In the genomic region with DNA sequence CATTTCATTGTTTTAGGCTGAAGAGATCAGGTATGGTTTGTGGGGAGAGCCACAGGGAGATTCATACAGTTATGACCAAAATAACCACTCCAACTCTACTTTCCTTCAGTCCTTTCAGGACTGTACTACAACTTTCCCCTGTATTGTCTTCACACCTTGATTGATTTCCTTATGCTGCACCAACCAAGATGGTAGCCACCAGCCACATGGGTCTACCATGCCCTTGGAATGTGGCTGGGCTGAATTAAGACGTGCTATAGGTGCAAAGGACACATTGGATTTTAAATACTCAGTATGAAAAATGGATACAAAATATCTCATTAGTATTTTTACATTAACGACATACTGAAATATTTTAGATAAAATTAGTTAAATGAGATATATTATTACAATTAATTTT, we compare ENCODE assay signal across 22 cellular contexts. TPM values are rescaled to one million over a fixed set of nuclear protein-coding genes. Genes with fewer than 3 reads are reported as not detected.
DNase-seq lines count a peak whose midpoint lies in the region; ATAC-seq and TF ChIP-seq lines count a peak whose summit lies in the region.
"Had no signal": no experiment of that assay in that cellular context is flagged by ENCODE, and none has a peak within 500 bp of the region (broad histone marks: within the 10 kb centered on the region; RNA-seq: fewer than 3 reads in every experiment).

No MANE protein-coding gene starts in this region.

- no peak for TF ChIP-seq CTCF in lower leg skin (IDR thresholded peaks at IDR 0.05)

- POLR2A ChIA-PET in CD8-positive, alpha-beta memory T cell (lab: Charles Lee) = no interaction called here
- POLR2A ChIA-PET in T-cell (lab: Charles Lee) = interaction anchor here in 1 of 2 donors (1.0 kb wide), 1 partner anchor 172 kb away, joined by 10 read pairs; no protein-coding TSS in a partner anchor

- H3K4me1 ChIP-seq in CD4-positive, CD25-positive, alpha-beta regulatory T cell (ENCODE audit: control insufficient read depth, insufficient read depth, low read length, poor library complexity, severe bottlenecking) = peaks cover 33% of the 10 kb centered on the region
- peaks cover 54% of the 10 kb centered on the region for H3K4me1 ChIP-seq in CD8-positive, alpha-beta memory T cell (ENCODE audit: insufficient read depth, low read length)

- H3K4me1 Mint-ChIP-seq in CD4-positive, CD25-positive, alpha-beta regulatory T cell = peaks cover 53 to 94% (median 75%) of the 10 kb centered on the region in 4 donors
- H3K4me1 Mint-ChIP-seq in CD8-positive, alpha-beta memory T cell = peaks cover 83 to 96% (median 95%) of the 10 kb centered on the region in 3 donors
- H3K4me1 Mint-ChIP-seq in T-cell = peaks cover 90 to 95% (median 91%) of the 10 kb centered on the region in 3 donors

- H3K27ac ChIP-seq in CD4-positive, CD25-positive, alpha-beta regulatory T cell (ENCODE audit: insufficient read depth, low read length, poor library complexity, severe bottlenecking) = no peak overlapping the region
- H3K27ac ChIP-seq in CD8-positive, alpha-beta memory T cell (ENCODE audit: low read depth, low read length) = no peak overlapping the region
- H3K27ac ChIP-seq: BLaER1 treated with 17β-estradiol and CSF1 and Interleukin-3, amounts not matched to agents 10 nM and 100 nM; HL-60; PC-9; RWPE1 had no signal

- peaks cover 18% of the 10 kb centered on the region for H3K36me3 Mint-ChIP-seq in CD4-positive, CD25-positive, alpha-beta regulatory T cell
- peaks cover 0 to 25% (median 6%) of the 10 kb centered on the region in 3 donors for H3K36me3 Mint-ChIP-seq in CD8-positive, alpha-beta memory T cell
- H3K36me3 Mint-ChIP-seq in T-cell = peaks cover 17% of the 10 kb centered on the region

- CTCF ChIA-PET in CD8-positive, alpha-beta memory T cell (lab: Charles Lee) = no interaction called here
- CTCF ChIA-PET in T-cell (lab: Charles Lee) = no interaction called here

- no peak for ATAC-seq in CD4-positive, CD25-positive, alpha-beta regulatory T cell (ENCODE audit: low read depth in 2 of 2)
- ATAC-seq in T-cell (replicated peaks in 1 of 4) (no peak), left colon (peak; percentile 7), GM19324 (IDR thresholded peaks at IDR 0.05; ENCODE audit: low FRiP score, unreplicated experiment) (no peak)
- ATAC-seq: SK-N-SH treated with all-trans-retinoic acid at 6 μM for 48 hours had no signal

- TF ChIP-seq POLR2A in lower leg skin (IDR thresholded peaks at IDR 0.05) = no peak

- 97 to 98% methylated on average over 2 of the region's 2 CpGs for WGBS in lower leg skin, 2 donors

- no peak overlapping the region for H3K4me3 ChIP-seq in CD4-positive, CD25-positive, alpha-beta regulatory T cell (ENCODE audit: low read depth, low read length)
- H3K4me3 ChIP-seq in CD8-positive, alpha-beta memory T cell (ENCODE audit: low read length) = no peak overlapping the region
- no peak overlapping the region for H3K4me3 ChIP-seq in lower leg skin (ENCODE audit: low read depth, poor library complexity, severe bottlenecking)
- H3K4me3 ChIP-seq: BLaER1 treated with 17β-estradiol and CSF1 and Interleukin-3, amounts not matched to agents 10 nM and 100 nM; HAP-1; PC-9 had no signal

- no peaks in the 10 kb centered on the region for H3K9me3 ChIP-seq in CD4-positive, CD25-positive, alpha-beta regulatory T cell (ENCODE audit: control insufficient read depth in 2 of 2, low read length in 2 of 2)
- no peaks in the 10 kb centered on the region for H3K9me3 ChIP-seq in CD8-positive, alpha-beta memory T cell (ENCODE audit: low read length)
- H3K9me3 ChIP-seq: BLaER1 treated with 17β-estradiol and CSF1 and Interleukin-3, amounts not matched to agents 10 nM and 100 nM; HAP-1 had no signal

- H3K27me3 Mint-ChIP-seq in CD4-positive, CD25-positive, alpha-beta regulatory T cell = no peaks in the 10 kb centered on the region
- H3K27me3 Mint-ChIP-seq in CD8-positive, alpha-beta memory T cell = no peaks in the 10 kb centered on the region
- no peaks in the 10 kb centered on the region for H3K27me3 Mint-ChIP-seq in T-cell

- intact Hi-C loops in left colon (cut with DNase I, micrococcal nuclease) = no loop called here
- intact Hi-C loops in lower leg skin (cut with DNase I; ENCODE audit: low total_unique reads) = no loop called here
- intact Hi-C loops in head of caudate nucleus (cut with DNase I) = no loop called here

- H3K36me3 ChIP-seq in CD4-positive, CD25-positive, alpha-beta regulatory T cell (ENCODE audit: control insufficient read depth, insufficient read depth, low read length) = no peaks in the 10 kb centered on the region
- H3K36me3 ChIP-seq in CD8-positive, alpha-beta memory T cell (ENCODE audit: insufficient read depth, low read length) = no peaks in the 10 kb centered on the region
- H3K36me3 ChIP-seq: HAP-1 had no signal

- H3K27me3 ChIP-seq in CD4-positive, CD25-positive, alpha-beta regulatory T cell (ENCODE audit: control insufficient read depth, insufficient read depth, low read length) = no peaks in the 10 kb centered on the region
- H3K27me3 ChIP-seq in CD8-positive, alpha-beta memory T cell (ENCODE audit: insufficient read depth, low read length, poor library complexity, severe bottlenecking) = no peaks in the 10 kb centered on the region
- H3K27me3 ChIP-seq: BLaER1 treated with 17β-estradiol and CSF1 and Interleukin-3, amounts not matched to agents 10 nM and 100 nM had no signal

- no peaks in the 10 kb centered on the region for H3K9me3 Mint-ChIP-seq in CD4-positive, CD25-positive, alpha-beta regulatory T cell
- H3K9me3 Mint-ChIP-seq in CD8-positive, alpha-beta memory T cell = no peaks in the 10 kb centered on the region
- no peaks in the 10 kb centered on the region for H3K9me3 Mint-ChIP-seq in T-cell

- peak overlapping the region in 2 of 3 donors; percentile 77 to 89 for H3K27ac Mint-ChIP-seq in CD4-positive, CD25-positive, alpha-beta regulatory T cell
- peak overlapping the region in 6 of 8 donors; percentile 0 to 50 (median 30) for H3K27ac Mint-ChIP-seq in CD8-positive, alpha-beta memory T cell
- H3K27ac Mint-ChIP-seq in T-cell = peak overlapping the region; percentile 44 to 60

- DNase-seq in CD4-positive, CD25-positive, alpha-beta regulatory T cell = no peak
- DNase-seq in CD8-positive, alpha-beta memory T cell = no peak
- no peak for DNase-seq in T-cell
- no peak for DNase-seq in left colon
- no peak for DNase-seq in Kasumi-1 (lab: John Stamatoyannopoulos, UW)
- no peak for DNase-seq in lower leg skin (ENCODE audit: low spot score in 2 of 2)
- no peak for DNase-seq in head of caudate nucleus
- DNase-seq: COR-L47, IMR-90, NCI-H1105 treated with DMSO at 0.1 percent for 48 hours, NCI-H187, NCI-H2107, NCI-H2227 treated with DMSO at 0.1 percent for 48 hours, NCI-H524, PC-9, SIG-M5 had no signal

- H3K4me3 Mint-ChIP-seq in CD4-positive, CD25-positive, alpha-beta regulatory T cell = peak overlapping the region in 1 of 4 donors; percentile 71
- H3K4me3 Mint-ChIP-seq in CD8-positive, alpha-beta memory T cell = no peak overlapping the region
- no peak overlapping the region for H3K4me3 Mint-ChIP-seq in T-cell

RNA-seq across cellular contexts. Expression of a gene that starts 11.2 kb away (rescaled TPM):
- total RNA-seq in CD4-positive, CD25-positive, alpha-beta regulatory T cell = 63.4 TPM
- polyA plus RNA-seq in CD4-positive, CD25-positive, alpha-beta regulatory T cell = 100 to 1,000 TPM in 2 of 4 donors, 10 to 100 TPM in 2; 96.8 to 112 (median 102) TPM
- total RNA-seq in CD8-positive, alpha-beta memory T cell = 10 to 100 TPM; 44.1 to 44.3 TPM
- polyA plus RNA-seq in CD8-positive, alpha-beta memory T cell = 79.3 TPM
- total RNA-seq in T-cell = 10 to 100 TPM; 45.5 to 73.4 (median 59.1) TPM
- 10 to 100 TPM; 45.5 to 51.3 TPM for total RNA-seq in left colon
- total RNA-seq in lower leg skin = 10 to 100 TPM; 31.6 to 44.0 (median 38.4) TPM

Comparison
In these comparisons a context has a peak if more than half of its experiments do, and no peak if none do; other contexts are left out.
1. H3K27ac Mint-ChIP-seq: peak in every context shown above with its lines; median percentile 83 in CD4-positive, CD25-positive, alpha-beta regulatory T cell; 52 in T-cell; 30 in CD8-positive, alpha-beta memory T cell.